Comparison of ENCODE assay signal across 8 cellular contexts in genomic region chr20:45407783-45408645, GRCh38. TPM values are rescaled to one million over a fixed set of nuclear protein-coding genes. Genes with fewer than 3 reads are reported as not detected.
DNase-seq lines count a peak whose midpoint lies in the region; ATAC-seq and TF ChIP-seq lines count a peak whose summit lies in the region.

Gene DBNDD2, plus strand, starts transcription at chr20:45408289. Its CDS starts 179 bp downstream, at chr20:45408468.

- peaks cover 7 to 20% (median 16%) of the 10 kb centered on the region in 3 experiments; a peak in 6 of 7 replicates for H3K36me3 Mint-ChIP-seq in H9 (ENCODE audit: insufficient read depth in 1 of 3, low read depth in 3 of 3)
- H3K36me3 Mint-ChIP-seq in activated naive CD8-positive, alpha-beta T cell treated with anti-CD3 and anti-CD28 coated beads for 36 hours, result peaks cover 5% of the 10 kb centered on the region

- no peak within 1 kb of the TSS for H2BK5ac ChIP-seq in H9 (ENCODE audit: insufficient read length, low read length)

- 0 out of 7 replicates have a peak within 1 kb of the TSS, but pooled peaks of 1 of the 3 experiments have one; percentile 40 for H3K27ac Mint-ChIP-seq in H9
- peak within 1 kb of the TSS; percentile 59 for H3K27ac Mint-ChIP-seq in activated naive CD8-positive, alpha-beta T cell treated with anti-CD3 and anti-CD28 coated beads for 36 hours

- intact Hi-C loops in cardiac septum (cut with DNase I), result loop anchor here (1.0 to 5.0 kb wide), 4 partner anchors 11 to 65 kb away; no protein-coding TSS in a partner anchor

- peak within 1 kb of the TSS; percentile 94 for H3K14ac ChIP-seq in H9 (ENCODE audit: insufficient read depth, low read length)

- ATAC-seq in GM21528 (IDR thresholded peaks at IDR 0.05; ENCODE audit: low FRiP score, unreplicated experiment) (no peak), GM21717 (IDR thresholded peaks at IDR 0.05; ENCODE audit: unreplicated experiment) (no peak)

- H2BK20ac ChIP-seq in H9 (ENCODE audit: low read depth, low read length, poor library complexity, severe bottlenecking), result no peak within 1 kb of the TSS

- DNase-seq in H9 (no peak), cardiac septum (ENCODE audit: low spot score) (no peak), AG20443 (ENCODE audit: low spot score) (no peak), HCEC 1CT (no peak)
- peak; percentile 32 for DNase-seq in activated naive CD8-positive, alpha-beta T cell treated with anti-CD3 and anti-CD28 coated beads for 36 hours

- H2AK5ac ChIP-seq in H9 (ENCODE audit: insufficient read length, low read length), result no peak within 1 kb of the TSS

- H3K9me3 Mint-ChIP-seq in H9, result no peaks in the 10 kb centered on the region
- no peaks in the 10 kb centered on the region for H3K9me3 Mint-ChIP-seq in activated naive CD8-positive, alpha-beta T cell treated with anti-CD3 and anti-CD28 coated beads for 36 hours

- H3K27me3 Mint-ChIP-seq in H9 (ENCODE audit: low read depth), result peaks cover 36% of the 10 kb centered on the region
- peaks cover 3% of the 10 kb centered on the region for H3K27me3 Mint-ChIP-seq in activated naive CD8-positive, alpha-beta T cell treated with anti-CD3 and anti-CD28 coated beads for 36 hours

- no peak within 1 kb of the TSS for H4K5ac ChIP-seq in H9 (ENCODE audit: insufficient read length, low read depth, low read length)

- H3K9ac ChIP-seq in H9 (ENCODE audit: extremely low read depth, insufficient read length, low read length), result peak within 1 kb of the TSS; percentile 90
- peak within 1 kb of the TSS; percentile 39 for H3K9ac ChIP-seq in parathyroid adenoma

- no peaks in the 10 kb centered on the region for H4K20me1 ChIP-seq in H9 (ENCODE audit: control insufficient read depth, insufficient read depth, insufficient read length)

- H2BK15ac ChIP-seq in H9 (ENCODE audit: low read depth, low read length), result no peak within 1 kb of the TSS

- H3K4me3 Mint-ChIP-seq in H9, result peak within 1 kb of the TSS; percentile 88 to 92
- peak within 1 kb of the TSS; percentile 79 for H3K4me3 Mint-ChIP-seq in activated naive CD8-positive, alpha-beta T cell treated with anti-CD3 and anti-CD28 coated beads for 36 hours

- no CpG with 5 or more reads among the region's 21 CpGs for WGBS in H9 (ENCODE audit: extremely low coverage, insufficient read length, low lambda C conversion rate)

- H2BK120ac ChIP-seq in H9 (ENCODE audit: low read depth, low read length, poor library complexity, severe bottlenecking), result no peak within 1 kb of the TSS

- H3K9me3 ChIP-seq in H9 (ENCODE audit: control insufficient read depth, low read depth, low read length) (no peaks in the 10 kb centered on the region), parathyroid adenoma (ENCODE audit: control insufficient read depth, low read length) (no peaks in the 10 kb centered on the region)

- H4K8ac ChIP-seq in H9 (replicated peaks; ENCODE audit: insufficient read length, low read depth, low read length), result no peak within 1 kb of the TSS

- no peak within 1 kb of the TSS for H3K4ac ChIP-seq in H9 (ENCODE audit: low read depth, low read length)

- H3K23ac ChIP-seq in H9 (ENCODE audit: insufficient read length, low read depth, low read length), result no peak within 1 kb of the TSS

- H3K79me2 ChIP-seq in H9 (ENCODE audit: insufficient read depth, low read length) (no peaks in the 10 kb centered on the region), parathyroid adenoma (no peaks in the 10 kb centered on the region)

- peak within 1 kb of the TSS; percentile 86 for H3K4me3 ChIP-seq in parathyroid adenoma (ENCODE audit: low read depth, low read length)

- peaks cover 4% of the 10 kb centered on the region; the same call in 1 of the 2 replicates for H3K27me3 ChIP-seq in H9 (ENCODE audit: insufficient read depth, low read length)
- no peaks in the 10 kb centered on the region for H3K27me3 ChIP-seq in parathyroid adenoma (ENCODE audit: control insufficient read depth, insufficient read depth, low read length)

- no peak within 1 kb of the TSS for H3T11ph ChIP-seq in H9 (ENCODE audit: low read length)

- peaks cover 12 to 15% of the 10 kb centered on the region in 2 experiments for H3K4me1 Mint-ChIP-seq in H9
- peaks cover 21% of the 10 kb centered on the region for H3K4me1 Mint-ChIP-seq in activated naive CD8-positive, alpha-beta T cell treated with anti-CD3 and anti-CD28 coated beads for 36 hours

- H3K4me1 ChIP-seq in H9 (ENCODE audit: insufficient read depth, low read length) (peaks cover 3% of the 10 kb centered on the region; the same call in 1 of the 2 replicates), parathyroid adenoma (peaks cover 19% of the 10 kb centered on the region)

- no peak within 1 kb of the TSS for H2AFZ ChIP-seq in H9 (ENCODE audit: low read length)
- H2AFZ ChIP-seq in parathyroid adenoma, result peak within 1 kb of the TSS; percentile 94

- no peaks in the 10 kb centered on the region for H3K36me3 ChIP-seq in parathyroid adenoma (ENCODE audit: control insufficient read depth, insufficient read depth, low read length)

- H3K56ac ChIP-seq in H9 (ENCODE audit: insufficient read length, low read depth, low read length), result no peak within 1 kb of the TSS

- no peaks in the 10 kb centered on the region for H3K79me1 ChIP-seq in H9 (ENCODE audit: insufficient read depth, low read depth, low read length, poor library complexity, severe bottlenecking)

- H2BK12ac ChIP-seq in H9 (ENCODE audit: insufficient read length, low read depth, low read length), result no peak within 1 kb of the TSS

- H3K4me2 ChIP-seq in H9 (ENCODE audit: insufficient read depth, insufficient read length, low read length) (peak within 1 kb of the TSS; percentile 97), parathyroid adenoma (ENCODE audit: low read length) (peak within 1 kb of the TSS; percentile 79)

- peak within 1 kb of the TSS; percentile 95 for H3K18ac ChIP-seq in H9 (ENCODE audit: insufficient read length, low read depth, low read length)

- no peak for TF ChIP-seq CTCF in H9 (conservative IDR thresholded peaks at IDR 0.05)
- no peak for TF ChIP-seq CTCF in parathyroid adenoma (IDR thresholded peaks at IDR 0.05)

- H3K27ac ChIP-seq in H9 (ENCODE audit: insufficient read length, low read depth, low read length) (no peak within 1 kb of the TSS), parathyroid adenoma (peak within 1 kb of the TSS; percentile 72)

- no peak within 1 kb of the TSS for H4K91ac ChIP-seq in H9 (ENCODE audit: insufficient read length, low read depth, low read length)

- peaks cover 21% of the 10 kb centered on the region for H3K23me2 ChIP-seq in H9 (ENCODE audit: insufficient read length, low read depth, low read length, poor library complexity, severe bottlenecking)

RNA-seq across cellular contexts. Expression of gene DBNDD2, which starts in this region (rescaled TPM):
- total RNA-seq in H9 (2021) (39.1 and 39.3 TPM in 2 replicates), cardiac septum (209 TPM)
- total RNA-seq in activated naive CD8-positive, alpha-beta T cell treated with anti-CD3 and anti-CD28 coated beads for 36 hours, result 10 to 100 TPM; 18.1 to 20.1 TPM
